In the genomic region with DNA sequence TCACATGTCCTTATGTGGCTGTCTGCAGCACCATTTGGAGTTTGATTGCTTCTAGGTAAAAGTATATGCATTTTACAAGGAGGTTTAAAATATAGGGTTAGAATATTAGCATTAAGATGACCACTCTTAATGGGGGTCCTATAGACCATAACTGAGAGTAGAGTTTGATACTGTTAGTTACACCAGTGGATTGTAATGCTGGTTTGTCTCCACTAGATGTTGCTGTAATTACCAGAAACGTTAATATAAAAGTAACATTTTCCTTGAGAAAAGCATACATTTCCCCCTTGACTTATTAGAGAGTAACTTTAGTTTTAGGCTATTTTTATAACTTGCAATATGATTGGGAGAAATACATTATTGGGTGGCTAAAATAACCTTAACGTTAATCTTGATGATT, we compare ENCODE assay signal across 11 cellular contexts.
A peak's percentile ranks its signal among the peaks of the same experiment; 100 is the strongest.
DNase-seq lines count a peak whose midpoint lies in the region; ATAC-seq and TF ChIP-seq lines count a peak whose summit lies in the region.
"Had no signal": no experiment of that assay in that cellular context is flagged by ENCODE, and none has a peak within 500 bp of the region (broad histone marks: within the 10 kb centered on the region; RNA-seq: fewer than 3 reads in every experiment).

No MANE protein-coding gene starts in this region.

- H3K27ac ChIP-seq in RWPE1: no peak overlapping the region
- no peak overlapping the region for H3K27ac ChIP-seq in foreskin keratinocyte

- H3K4me1 ChIP-seq in foreskin keratinocyte: no peaks in the 10 kb centered on the region

- POLR2A ChIA-PET in RWPE1 (lab: Yijun Ruan, JAX; ENCODE audit: low non-redundant PET): no interaction called here

- TF ChIP-seq CTCF in GM12875 (IDR thresholded peaks at IDR 0.05; ENCODE audit: borderline replicate concordance, insufficient read depth, low read depth, low read length) (0 out of 2 replicates have a peak, but pooled peaks have one; percentile 28), RWPE1 (conservative IDR thresholded peaks at IDR 0.05; ENCODE audit: low read depth) (peak; percentile 19; the same call in 1 of the 2 replicates), foreskin keratinocyte (conservative IDR thresholded peaks at IDR 0.05) (peak; percentile 39)

- DNase-seq in AG20443 (ENCODE audit: low spot score) (peak; percentile 6), RWPE1 (ENCODE audit: low spot score) (no peak), foreskin keratinocyte (no peak), Ammon's horn (ENCODE audit: low spot score) (no peak)
- DNase-seq: activated gamma-delta T cell, NCI-H2171 treated with DMSO at 0.1 percent for 48 hours, T1000 had no signal

- no peak overlapping the region for H3K4me3 ChIP-seq in GM12875 (ENCODE audit: low read depth, low read length)

- ATAC-seq in foreskin keratinocyte: no peak
- no peak for ATAC-seq in HG03457 (IDR thresholded peaks at IDR 0.05; ENCODE audit: unreplicated experiment)
- no peak for ATAC-seq in HG03139 (IDR thresholded peaks at IDR 0.05; ENCODE audit: unreplicated experiment)
- ATAC-seq in GM19328 (IDR thresholded peaks at IDR 0.05; ENCODE audit: unreplicated experiment): no peak

- H3K27me3 ChIP-seq in foreskin keratinocyte: no peaks in the 10 kb centered on the region

- CTCF ChIA-PET in RWPE1 (lab: Yijun Ruan, JAX): no interaction called here
